In the genomic region with DNA sequence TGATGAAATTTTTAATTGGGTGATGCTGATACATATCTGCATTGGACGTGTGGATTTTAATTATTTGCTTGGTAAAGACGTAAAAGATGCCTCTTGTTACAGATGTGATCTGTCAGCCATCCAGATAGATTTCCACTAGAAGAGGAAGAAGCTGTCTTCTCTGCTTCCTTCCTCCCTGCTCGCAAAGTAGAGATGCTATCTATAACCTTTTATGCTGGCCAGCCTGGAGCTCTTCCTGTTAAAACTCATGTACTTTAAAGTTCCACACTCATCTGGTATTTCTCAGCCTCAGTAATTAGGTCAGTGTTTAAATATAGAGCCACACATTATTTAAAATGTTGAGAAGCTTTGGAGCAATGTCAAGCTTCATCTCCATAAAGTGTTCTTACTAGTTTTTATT, we compare ENCODE assay signal across 28 cellular contexts. TPM values are rescaled to one million over a fixed set of nuclear protein-coding genes. Genes with fewer than 3 reads are reported as not detected.
DNase-seq lines count a peak whose midpoint lies in the region; ATAC-seq and TF ChIP-seq lines count a peak whose summit lies in the region.
"Had no signal": no experiment of that assay in that cellular context is flagged by ENCODE, and none has a peak within 500 bp of the region (broad histone marks: within the 10 kb centered on the region; RNA-seq: fewer than 3 reads in every experiment).

No MANE protein-coding gene starts in this region.

- no peaks in the 10 kb centered on the region for H3K36me3 ChIP-seq in mesodermal cell (ENCODE audit: control insufficient read depth, insufficient read depth, low read length)
- H3K36me3 ChIP-seq: tibial artery had no signal

- 28 to 50% methylated on average over 2 to 3 of the region's 3 CpGs for WGBS in mesodermal cell (ENCODE audit: insufficient coverage in 2 of 2), 2 experiments

- DNase-seq in HT-29 (ENCODE audit: low spot score): peak; percentile 22
- peak; percentile 27 for DNase-seq in fibroblast of the aortic adventitia (ENCODE audit: low read depth)
- DNase-seq in foreskin fibroblast: no peak
- DNase-seq in coronary artery (ENCODE audit: low spot score): no peak
- DNase-seq: activated CD4-positive, alpha-beta T cell treated with anti-CD3 and anti-CD28 coated beads, Interleukin-2, amount 10 ng/mL, durations not matched to agents 24 days and 14 days; aorta; CD8-positive, alpha-beta memory T cell; cerebellar nuclear complex; effector memory CD4-positive, alpha-beta T cell; Karpas-422; NCI-H1092; NCI-H1930; NCI-H226; nucleus accumbens; retina; SHP77 treated with DMSO at 0.1 percent for 48 hours; stimulated activated CD4-positive, alpha-beta T cell treated with anti-CD3 and anti-CD28 coated beads, Interleukin-4, amount 100 ng/mL, for 24 hours; stimulated activated naive CD4-positive, alpha-beta T cell treated with Interleukin-2 at 50 U/mL for 16 hours; T-helper 1 cell; tibial artery had no signal

- ATAC-seq in SK-N-SH treated with all-trans-retinoic acid at 6 μM for 48 hours: peak; percentile 69; the same call in 2 of the 3 replicates
- no peak for ATAC-seq in GM21381 (IDR thresholded peaks at IDR 0.05; ENCODE audit: unreplicated experiment)
- ATAC-seq in HG03571 (IDR thresholded peaks at IDR 0.05; ENCODE audit: unreplicated experiment): no peak
- ATAC-seq: GM12878 had no signal

- peaks cover 9% of the 10 kb centered on the region for H3K4me1 ChIP-seq in mesodermal cell (ENCODE audit: control insufficient read depth, insufficient read depth, low read length, poor library complexity, severe bottlenecking)
- H3K4me1 ChIP-seq: tibial artery had no signal

- H3K4me3 ChIP-seq in fibroblast of the aortic adventitia (ENCODE audit: low read depth, low read length): no peak overlapping the region
- no peak overlapping the region for H3K4me3 ChIP-seq in mesodermal cell (ENCODE audit: extremely low read depth, insufficient read depth, low read length, poor library complexity, severe bottlenecking)
- no peak overlapping the region for H3K4me3 ChIP-seq in foreskin fibroblast (ENCODE audit: low read depth in 1 of 2, low read length in 2 of 2)
- H3K4me3 ChIP-seq in coronary artery: no peak overlapping the region
- H3K4me3 ChIP-seq: GM12878, tibial artery had no signal

- TF ChIP-seq CTCF in fibroblast of the aortic adventitia (IDR thresholded peaks at IDR 0.05; ENCODE audit: insufficient read depth, low read length) (no peak), foreskin fibroblast (IDR thresholded peaks at IDR 0.05; ENCODE audit: low read depth, low read length) (no peak), coronary artery (IDR thresholded peaks at IDR 0.05) (no peak)

- H3K9me3 ChIP-seq in mesodermal cell (ENCODE audit: control insufficient read depth, low read length): peaks cover 4% of the 10 kb centered on the region
- H3K9me3 ChIP-seq: tibial artery had no signal

- H3K27ac ChIP-seq in mesodermal cell (ENCODE audit: low read depth, low read length, severe bottlenecking): peak overlapping the region; percentile 50
- no peak overlapping the region for H3K27ac ChIP-seq in coronary artery
- H3K27ac ChIP-seq: tibial artery had no signal

TF ChIP-seq in SK-N-SH treated with all-trans-retinoic acid at 6 μM for 48 hours, 23 proteins besides CTCF, POLR2A, EP300 and RAD21 (continues in another document):
- TF ChIP-seq ZNF70 (CRISPR knock-in tag; IDR thresholded peaks at IDR 0.05): peak; percentile 66; the same call in 1 of the 2 replicates
- TF ChIP-seq, protein P1, sequence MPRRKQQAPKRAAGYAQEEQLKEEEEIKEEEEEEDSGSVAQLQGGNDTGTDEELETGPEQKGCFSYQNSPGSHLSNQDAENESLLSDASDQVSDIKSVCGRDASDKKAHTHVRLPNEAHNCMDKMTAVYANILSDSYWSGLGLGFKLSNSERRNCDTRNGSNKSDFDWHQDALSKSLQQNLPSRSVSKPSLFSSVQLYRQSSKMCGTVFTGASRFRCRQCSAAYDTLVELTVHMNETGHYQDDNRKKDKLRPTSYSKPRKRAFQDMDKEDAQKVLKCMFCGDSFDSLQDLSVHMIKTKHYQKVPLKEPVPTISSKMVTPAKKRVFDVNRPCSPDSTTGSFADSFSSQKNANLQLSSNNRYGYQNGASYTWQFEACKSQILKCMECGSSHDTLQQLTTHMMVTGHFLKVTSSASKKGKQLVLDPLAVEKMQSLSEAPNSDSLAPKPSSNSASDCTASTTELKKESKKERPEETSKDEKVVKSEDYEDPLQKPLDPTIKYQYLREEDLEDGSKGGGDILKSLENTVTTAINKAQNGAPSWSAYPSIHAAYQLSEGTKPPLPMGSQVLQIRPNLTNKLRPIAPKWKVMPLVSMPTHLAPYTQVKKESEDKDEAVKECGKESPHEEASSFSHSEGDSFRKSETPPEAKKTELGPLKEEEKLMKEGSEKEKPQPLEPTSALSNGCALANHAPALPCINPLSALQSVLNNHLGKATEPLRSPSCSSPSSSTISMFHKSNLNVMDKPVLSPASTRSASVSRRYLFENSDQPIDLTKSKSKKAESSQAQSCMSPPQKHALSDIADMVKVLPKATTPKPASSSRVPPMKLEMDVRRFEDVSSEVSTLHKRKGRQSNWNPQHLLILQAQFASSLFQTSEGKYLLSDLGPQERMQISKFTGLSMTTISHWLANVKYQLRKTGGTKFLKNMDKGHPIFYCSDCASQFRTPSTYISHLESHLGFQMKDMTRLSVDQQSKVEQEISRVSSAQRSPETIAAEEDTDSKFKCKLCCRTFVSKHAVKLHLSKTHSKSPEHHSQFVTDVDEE (CRISPR knock-in tag; IDR thresholded peaks at IDR 0.05): peak; percentile 97
- TF ChIP-seq ZFP3 (CRISPR knock-in tag; IDR thresholded peaks at IDR 0.05): peak; percentile 70
- TF ChIP-seq TCF4 (CRISPR knock-in tag; IDR thresholded peaks at IDR 0.05; ENCODE audit: borderline replicate concordance): peak; percentile 95
- no peak for TF ChIP-seq ZC3H10 (CRISPR knock-in tag; IDR thresholded peaks at IDR 0.05)
- peak; percentile 94 for TF ChIP-seq ISL1 (CRISPR knock-in tag; IDR thresholded peaks at IDR 0.05)
- TF ChIP-seq, protein P2, sequence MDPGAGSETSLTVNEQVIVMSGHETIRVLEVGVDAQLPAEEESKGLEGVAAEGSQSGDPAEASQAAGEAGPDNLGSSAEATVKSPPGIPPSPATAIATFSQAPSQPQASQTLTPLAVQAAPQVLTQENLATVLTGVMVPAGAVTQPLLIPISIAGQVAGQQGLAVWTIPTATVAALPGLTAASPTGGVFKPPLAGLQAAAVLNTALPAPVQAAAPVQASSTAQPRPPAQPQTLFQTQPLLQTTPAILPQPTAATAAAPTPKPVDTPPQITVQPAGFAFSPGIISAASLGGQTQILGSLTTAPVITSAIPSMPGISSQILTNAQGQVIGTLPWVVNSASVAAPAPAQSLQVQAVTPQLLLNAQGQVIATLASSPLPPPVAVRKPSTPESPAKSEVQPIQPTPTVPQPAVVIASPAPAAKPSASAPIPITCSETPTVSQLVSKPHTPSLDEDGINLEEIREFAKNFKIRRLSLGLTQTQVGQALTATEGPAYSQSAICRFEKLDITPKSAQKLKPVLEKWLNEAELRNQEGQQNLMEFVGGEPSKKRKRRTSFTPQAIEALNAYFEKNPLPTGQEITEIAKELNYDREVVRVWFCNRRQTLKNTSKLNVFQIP (CRISPR knock-in tag; IDR thresholded peaks at IDR 0.05; ENCODE audit: borderline replicate concordance, low read depth): no peak
- no peak; the same call in 1 of the 2 replicates for TF ChIP-seq ZFP30 (CRISPR knock-in tag; IDR thresholded peaks at IDR 0.05)
- TF ChIP-seq PPARA (CRISPR knock-in tag; IDR thresholded peaks at IDR 0.05; ENCODE audit: borderline replicate concordance): 0 out of 2 replicates have a peak, but pooled peaks have one; percentile 60
- TF ChIP-seq CSDC2 (CRISPR knock-in tag; IDR thresholded peaks at IDR 0.05): no peak
- no peak; the same call in 1 of the 2 replicates for TF ChIP-seq BACH2 (CRISPR knock-in tag; IDR thresholded peaks at IDR 0.05; ENCODE audit: borderline replicate concordance)
- peak; percentile 90 for TF ChIP-seq ZNF565 (CRISPR knock-in tag; conservative IDR thresholded peaks at IDR 0.05; ENCODE audit: low read depth)
- TF ChIP-seq, protein P3, sequence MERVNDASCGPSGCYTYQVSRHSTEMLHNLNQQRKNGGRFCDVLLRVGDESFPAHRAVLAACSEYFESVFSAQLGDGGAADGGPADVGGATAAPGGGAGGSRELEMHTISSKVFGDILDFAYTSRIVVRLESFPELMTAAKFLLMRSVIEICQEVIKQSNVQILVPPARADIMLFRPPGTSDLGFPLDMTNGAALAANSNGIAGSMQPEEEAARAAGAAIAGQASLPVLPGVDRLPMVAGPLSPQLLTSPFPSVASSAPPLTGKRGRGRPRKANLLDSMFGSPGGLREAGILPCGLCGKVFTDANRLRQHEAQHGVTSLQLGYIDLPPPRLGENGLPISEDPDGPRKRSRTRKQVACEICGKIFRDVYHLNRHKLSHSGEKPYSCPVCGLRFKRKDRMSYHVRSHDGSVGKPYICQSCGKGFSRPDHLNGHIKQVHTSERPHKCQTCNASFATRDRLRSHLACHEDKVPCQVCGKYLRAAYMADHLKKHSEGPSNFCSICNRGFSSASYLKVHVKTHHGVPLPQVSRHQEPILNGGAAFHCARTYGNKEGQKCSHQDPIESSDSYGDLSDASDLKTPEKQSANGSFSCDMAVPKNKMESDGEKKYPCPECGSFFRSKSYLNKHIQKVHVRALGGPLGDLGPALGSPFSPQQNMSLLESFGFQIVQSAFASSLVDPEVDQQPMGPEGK (CRISPR knock-in tag; IDR thresholded peaks at IDR 0.05; ENCODE audit: borderline replicate concordance): no peak
- TF ChIP-seq OSR1 (CRISPR knock-in tag; IDR thresholded peaks at IDR 0.05): no peak
- TF ChIP-seq, protein P4, sequence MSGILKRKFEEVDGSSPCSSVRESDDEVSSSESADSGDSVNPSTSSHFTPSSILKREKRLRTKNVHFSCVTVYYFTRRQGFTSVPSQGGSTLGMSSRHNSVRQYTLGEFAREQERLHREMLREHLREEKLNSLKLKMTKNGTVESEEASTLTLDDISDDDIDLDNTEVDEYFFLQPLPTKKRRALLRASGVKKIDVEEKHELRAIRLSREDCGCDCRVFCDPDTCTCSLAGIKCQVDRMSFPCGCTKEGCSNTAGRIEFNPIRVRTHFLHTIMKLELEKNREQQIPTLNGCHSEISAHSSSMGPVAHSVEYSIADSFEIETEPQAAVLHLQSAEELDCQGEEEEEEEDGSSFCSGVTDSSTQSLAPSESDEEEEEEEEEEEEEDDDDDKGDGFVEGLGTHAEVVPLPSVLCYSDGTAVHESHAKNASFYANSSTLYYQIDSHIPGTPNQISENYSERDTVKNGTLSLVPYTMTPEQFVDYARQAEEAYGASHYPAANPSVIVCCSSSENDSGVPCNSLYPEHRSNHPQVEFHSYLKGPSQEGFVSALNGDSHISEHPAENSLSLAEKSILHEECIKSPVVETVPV (CRISPR knock-in tag; IDR thresholded peaks at IDR 0.05): peak; percentile 79
- no peak for TF ChIP-seq ARNTL (CRISPR knock-in tag; IDR thresholded peaks at IDR 0.05; ENCODE audit: borderline replicate concordance, low read depth)
- no peak; the same call in none of the 2 replicates for TF ChIP-seq ESRRG (CRISPR knock-in tag; IDR thresholded peaks at IDR 0.05)

RNA-seq across cellular contexts. Expression of a gene that starts 51.2 kb away (rescaled TPM):
- not detected in 2 replicates for total RNA-seq in HT-29 (2014; rRNA removed; shearing (Covaris generic))
- total RNA-seq in fibroblast of the aortic adventitia (ENCODE audit: low replicate concordance): 3.8 TPM in 1 of 2 replicates, not detected in the other
- 5.9 TPM for polyA plus RNA-seq in mesodermal cell (2013, experiment 1 of 2)
- 5.2 TPM for polyA plus RNA-seq in mesodermal cell (2013, experiment 2 of 2)
- total RNA-seq: activated CD4-positive, alpha-beta T cell treated with anti-CD3 and anti-CD28 coated beads, Interleukin-2, amount 10 ng/mL, durations not matched to agents 24 days and 14 days; activated T-helper 1 cell treated with anti-CD3 and anti-CD28 coated beads, Interleukin-12 subunit alpha, Interleukin-12 subunit beta, Interleukin-2, Interleukin-4 antibody, amounts not matched to agents 30 ng/mL and 10 ng/mL and 1 ng/mL, durations not matched to agents 14 hours and 24 hours and 36 hours; aorta; CD8-positive, alpha-beta memory T cell; GM12878; HT1080 had no signal
- polyA plus RNA-seq: CD8-positive, alpha-beta memory T cell; GM12878; liver had no signal

Comparison
In these comparisons a context has a peak if more than half of its experiments do, and no peak if none do; other contexts are left out.
1. DNase-seq: peak in HT-29 (single experiment) and fibroblast of the aortic adventitia (single experiment); none in foreskin fibroblast (0 of 2) and coronary artery (single experiment).